Comparison of ENCODE assay signal across 8 cellular contexts in the genomic region with DNA sequence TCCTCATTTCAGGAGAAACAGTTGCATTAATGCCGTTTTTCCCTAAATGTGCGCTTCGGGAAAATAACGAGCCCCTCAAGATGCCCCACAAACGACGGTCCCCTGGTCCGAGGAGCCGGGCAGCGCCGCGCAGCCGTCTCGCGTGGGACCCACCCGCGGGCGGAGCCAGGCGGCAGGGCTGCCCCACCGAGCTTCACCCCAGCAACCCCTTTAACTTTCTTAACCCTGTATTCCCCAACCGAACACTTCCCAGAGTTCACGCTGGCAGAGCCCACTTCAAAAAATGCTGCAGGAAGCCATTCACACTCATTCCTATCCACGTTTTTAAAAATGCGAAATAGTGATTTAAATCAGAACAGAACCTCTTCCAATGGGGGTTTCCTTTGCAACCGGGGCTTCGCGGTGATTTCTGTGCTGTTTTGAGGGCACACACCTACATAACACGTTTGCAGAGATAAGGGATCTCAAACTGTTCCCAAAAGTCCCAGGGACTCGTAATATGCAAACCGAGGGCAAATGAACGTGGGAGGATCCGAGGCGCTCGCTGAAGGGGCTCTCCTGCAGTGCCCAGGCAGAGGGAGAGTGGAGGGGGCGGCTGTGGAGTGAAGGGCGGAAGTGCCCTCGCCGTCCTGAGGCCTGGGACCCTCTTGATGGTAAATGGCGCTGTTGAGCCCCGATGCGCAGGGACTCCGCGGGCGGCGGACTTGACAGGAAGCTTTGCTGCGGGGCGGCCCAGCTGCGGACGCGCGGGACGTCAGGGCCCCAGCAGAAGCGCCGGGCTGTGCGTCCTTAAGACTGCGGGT.
DNase-seq lines count a peak whose midpoint lies in the region; ATAC-seq and TF ChIP-seq lines count a peak whose summit lies in the region.

No MANE protein-coding gene starts in this region.

- H3K4me3 ChIP-seq in SK-N-SH (ENCODE audit: low read depth in 2 of 2, low read length in 1 of 2) = peak overlapping the region; percentile 49 to 65

- no peaks in the 10 kb centered on the region for H3K36me3 ChIP-seq in SK-N-SH (replicated peaks in 1 of 2; ENCODE audit: control insufficient read depth in 1 of 2, insufficient read depth in 2 of 2, low read length in 1 of 2)

- no peak overlapping the region for H3K27ac ChIP-seq in SK-N-SH (ENCODE audit: low read depth in 2 of 2, low read length in 1 of 2)

- H3K9me3 ChIP-seq in SK-N-SH = no peaks in the 10 kb centered on the region

- H3K79me2 ChIP-seq in SK-N-SH (ENCODE audit: insufficient read depth) = no peaks in the 10 kb centered on the region

- peaks cover 50% of the 10 kb centered on the region; the same call in 1 of the 2 replicates for H3K27me3 ChIP-seq in SK-N-SH (ENCODE audit: insufficient read depth)

- peaks cover 6% of the 10 kb centered on the region for H3K27me3 Mint-ChIP-seq in brain

- peaks cover 4% of the 10 kb centered on the region for H3F3A ChIP-seq in SK-N-SH (replicated peaks; ENCODE audit: insufficient read depth)

- H4K20me1 ChIP-seq in SK-N-SH (ENCODE audit: insufficient read depth) = no peaks in the 10 kb centered on the region

- WGBS in SK-N-SH (ENCODE audit: low lambda C conversion rate) = 3% methylated on average over 43 of the region's 55 CpGs

- H3K4me1 Mint-ChIP-seq in brain = peaks cover 12% of the 10 kb centered on the region

- peak; percentile 32 for TF ChIP-seq CTCF in SK-N-SH (IDR thresholded peaks at IDR 0.05)
- TF ChIP-seq CTCF in brain (conservative IDR thresholded peaks at IDR 0.05) = peak in 1 of 2 experiments; percentile 47

- no peak for TF ChIP-seq EP300 in SK-N-SH (IDR thresholded peaks at IDR 0.05; ENCODE audit: borderline replicate concordance in 1 of 2, low read depth in 1 of 2, low read length in 1 of 2)

- no peaks in the 10 kb centered on the region for H3K9me3 Mint-ChIP-seq in brain

- POLR2A ChIA-PET in SK-N-SH (lab: Yijun Ruan, JAX) = no interaction called here

- peak overlapping the region; percentile 91 to 96 (median 94) for H3K4me3 Mint-ChIP-seq in brain

- H2AFZ ChIP-seq in SK-N-SH (ENCODE audit: low read depth) = peak overlapping the region; percentile 83

- ATAC-seq in GM19468 (IDR thresholded peaks at IDR 0.05; ENCODE audit: extremely low read depth, unreplicated experiment) (peak; percentile 81), HG03521 (IDR thresholded peaks at IDR 0.05; ENCODE audit: unreplicated experiment) (peak; percentile 77)

- H3K4me2 ChIP-seq in SK-N-SH = peak overlapping the region; percentile 85

- DNase-seq in DMS53 (lab: John Stamatoyannopoulos, UW) = peak; percentile 68
- DNase-seq in SK-N-SH = peak; percentile 77
- DNase-seq in iris pigment epithelial cell (ENCODE audit: low read depth) = peak; percentile 52
- DNase-seq in stimulated activated CD4-positive, alpha-beta T cell treated with anti-CD3 and anti-CD28 coated beads, Interleukin-15, amount 100 ng/mL, for 48 hours (ENCODE audit: low read depth in 2 of 2) = peak; percentile 25 to 30
- no peak for DNase-seq in cerebellar nuclear complex (lab: John Stamatoyannopoulos, UW)

- peaks cover 0 to 7% of the 10 kb centered on the region in 2 experiments; a peak in 1 of 4 replicates for H3K4me1 ChIP-seq in SK-N-SH (ENCODE audit: control insufficient read depth in 1 of 2, insufficient read depth in 2 of 2, low read depth in 1 of 2, low read length in 1 of 2)

- no peaks in the 10 kb centered on the region for H3K9me2 ChIP-seq in SK-N-SH

- CTCF ChIA-PET in SK-N-SH (lab: Yijun Ruan, JAX) = interaction anchor here (0.6 to 1.3 kb wide), 3 partner anchors 33 to 160 kb away, joined by 3 to 4 read pairs (median 3); no protein-coding TSS in a partner anchor

- H3K9ac ChIP-seq in SK-N-SH = no peak overlapping the region

- no peak for TF ChIP-seq RAD21 in SK-N-SH (IDR thresholded peaks at IDR 0.05; ENCODE audit: low read length)

- H3K36me3 Mint-ChIP-seq in brain = no peaks in the 10 kb centered on the region

- peak overlapping the region in 4 of 5 experiments; percentile 54 to 79 (median 73) for H3K27ac Mint-ChIP-seq in brain

TF ChIP-seq in SK-N-SH, 30 proteins besides CTCF, POLR2A, EP300 and RAD21:
- TF ChIP-seq TEAD4 (IDR thresholded peaks at IDR 0.05; ENCODE audit: borderline replicate concordance, insufficient read depth) = no peak
- no peak for TF ChIP-seq EZH2phosphoT487 (IDR thresholded peaks at IDR 0.05; ENCODE audit: borderline replicate concordance, low read depth)
- no peak for TF ChIP-seq NRF1 (IDR thresholded peaks at IDR 0.05; ENCODE audit: low read depth, low read length)
- TF ChIP-seq POLR2AphosphoS5 (IDR thresholded peaks at IDR 0.05; ENCODE audit: low read depth, low read length) = no peak
- TF ChIP-seq, protein P1, sequence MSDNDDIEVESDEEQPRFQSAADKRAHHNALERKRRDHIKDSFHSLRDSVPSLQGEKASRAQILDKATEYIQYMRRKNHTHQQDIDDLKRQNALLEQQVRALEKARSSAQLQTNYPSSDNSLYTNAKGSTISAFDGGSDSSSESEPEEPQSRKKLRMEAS (IDR thresholded peaks at IDR 0.05; ENCODE audit: low read depth) = no peak
- no peak for TF ChIP-seq SIN3A (IDR thresholded peaks at IDR 0.05; ENCODE audit: borderline replicate concordance, low read depth, low read length)
- TF ChIP-seq FOSL2 (IDR thresholded peaks at IDR 0.05; ENCODE audit: borderline replicate concordance, low read depth) = no peak
- TF ChIP-seq MEF2A (IDR thresholded peaks at IDR 0.05; ENCODE audit: borderline replicate concordance, low read depth) = no peak
- TF ChIP-seq TCF12 (IDR thresholded peaks at IDR 0.05) = no peak
- no peak for TF ChIP-seq GABPA (IDR thresholded peaks at IDR 0.05; ENCODE audit: low read depth)
- no peak for TF ChIP-seq JUND (IDR thresholded peaks at IDR 0.05)
- TF ChIP-seq ELF1 (IDR thresholded peaks at IDR 0.05) = no peak
- TF ChIP-seq, protein P2, sequence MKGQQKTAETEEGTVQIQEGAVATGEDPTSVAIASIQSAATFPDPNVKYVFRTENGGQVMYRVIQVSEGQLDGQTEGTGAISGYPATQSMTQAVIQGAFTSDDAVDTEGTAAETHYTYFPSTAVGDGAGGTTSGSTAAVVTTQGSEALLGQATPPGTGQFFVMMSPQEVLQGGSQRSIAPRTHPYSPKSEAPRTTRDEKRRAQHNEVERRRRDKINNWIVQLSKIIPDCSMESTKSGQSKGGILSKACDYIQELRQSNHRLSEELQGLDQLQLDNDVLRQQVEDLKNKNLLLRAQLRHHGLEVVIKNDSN (IDR thresholded peaks at IDR 0.05; ENCODE audit: borderline replicate concordance, low read depth) = no peak
- TF ChIP-seq NFIC (IDR thresholded peaks at IDR 0.05; ENCODE audit: borderline replicate concordance) = no peak
- TF ChIP-seq FOXM1 (IDR thresholded peaks at IDR 0.05; ENCODE audit: low read depth) = no peak
- TF ChIP-seq, protein P3, sequence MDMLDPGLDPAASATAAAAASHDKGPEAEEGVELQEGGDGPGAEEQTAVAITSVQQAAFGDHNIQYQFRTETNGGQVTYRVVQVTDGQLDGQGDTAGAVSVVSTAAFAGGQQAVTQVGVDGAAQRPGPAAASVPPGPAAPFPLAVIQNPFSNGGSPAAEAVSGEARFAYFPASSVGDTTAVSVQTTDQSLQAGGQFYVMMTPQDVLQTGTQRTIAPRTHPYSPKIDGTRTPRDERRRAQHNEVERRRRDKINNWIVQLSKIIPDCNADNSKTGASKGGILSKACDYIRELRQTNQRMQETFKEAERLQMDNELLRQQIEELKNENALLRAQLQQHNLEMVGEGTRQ (IDR thresholded peaks at IDR 0.05; ENCODE audit: borderline replicate concordance, low read depth, low read length) = no peak
- TF ChIP-seq RXRA (IDR thresholded peaks at IDR 0.05; ENCODE audit: borderline replicate concordance, low read depth) = no peak
- TF ChIP-seq GATA2 (CRISPR knock-in tag; IDR thresholded peaks at IDR 0.05) = no peak
- no peak for TF ChIP-seq TAF1 (IDR thresholded peaks at IDR 0.05; ENCODE audit: borderline replicate concordance, low read depth, low read length)
- TF ChIP-seq, protein P4, sequence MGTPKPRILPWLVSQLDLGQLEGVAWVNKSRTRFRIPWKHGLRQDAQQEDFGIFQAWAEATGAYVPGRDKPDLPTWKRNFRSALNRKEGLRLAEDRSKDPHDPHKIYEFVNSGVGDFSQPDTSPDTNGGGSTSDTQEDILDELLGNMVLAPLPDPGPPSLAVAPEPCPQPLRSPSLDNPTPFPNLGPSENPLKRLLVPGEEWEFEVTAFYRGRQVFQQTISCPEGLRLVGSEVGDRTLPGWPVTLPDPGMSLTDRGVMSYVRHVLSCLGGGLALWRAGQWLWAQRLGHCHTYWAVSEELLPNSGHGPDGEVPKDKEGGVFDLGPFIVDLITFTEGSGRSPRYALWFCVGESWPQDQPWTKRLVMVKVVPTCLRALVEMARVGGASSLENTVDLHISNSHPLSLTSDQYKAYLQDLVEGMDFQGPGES (IDR thresholded peaks at IDR 0.05; ENCODE audit: low read depth, low read length) = no peak

Comparison
In these comparisons a context has a peak if more than half of its experiments do, and no peak if none do; other contexts are left out.
1. DNase-seq: peak in DMS53 (single experiment), SK-N-SH (single experiment), iris pigment epithelial cell (single experiment) and stimulated activated CD4-positive, alpha-beta T cell treated with anti-CD3 and anti-CD28 coated beads, Interleukin-15, amount 100 ng/mL, for 48 hours (2 of 2); none in cerebellar nuclear complex (0 of 2).